ENCODE assay signal across 23 cellular contexts in the genomic region with DNA sequence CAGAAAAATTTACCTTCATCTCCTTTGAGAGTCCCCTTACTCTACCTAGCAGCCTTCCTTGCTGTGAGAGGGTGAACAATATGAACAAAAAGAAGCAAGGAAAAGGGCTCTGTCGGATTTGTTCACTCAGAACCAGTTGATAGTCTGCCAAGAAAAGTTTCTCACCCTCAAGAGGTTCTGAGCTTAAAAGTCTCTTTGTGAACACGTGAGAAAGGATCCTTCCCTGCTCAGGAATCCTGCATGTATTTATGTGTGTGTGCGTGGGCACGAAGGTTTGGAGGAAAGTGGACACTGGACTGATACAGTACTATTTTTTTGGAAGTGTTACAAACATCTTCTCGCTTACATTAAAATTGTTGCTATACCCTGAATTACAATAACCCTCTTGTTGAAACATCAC.
DNase-seq lines count a peak whose midpoint lies in the region; ATAC-seq and TF ChIP-seq lines count a peak whose summit lies in the region.
"Had no signal": no experiment of that assay in that cellular context is flagged by ENCODE, and none has a peak within 500 bp of the region (broad histone marks: within the 10 kb centered on the region; RNA-seq: fewer than 3 reads in every experiment).

No MANE protein-coding gene starts in this region.

- ATAC-seq in HG03196 (IDR thresholded peaks at IDR 0.05; ENCODE audit: unreplicated experiment) (no peak), HG02840 (IDR thresholded peaks at IDR 0.05; ENCODE audit: low FRiP score, unreplicated experiment) (no peak)
- ATAC-seq: activated CD8-positive, alpha-beta T cell treated with anti-CD3 and anti-CD28 coated beads, Interleukin-2, amount 10 ng/mL, durations not matched to agents 7 days and 5 days; effector memory CD8-positive, alpha-beta T cell had no signal

- no peaks in the 10 kb centered on the region for H3K4me1 ChIP-seq in endodermal cell (ENCODE audit: control insufficient read depth, insufficient read depth, low read length)

- TF ChIP-seq CTCF in endodermal cell (conservative IDR thresholded peaks at IDR 0.05), result no peak

- peak overlapping the region; percentile 34 for H3K27ac Mint-ChIP-seq in endodermal cell
- H3K27ac Mint-ChIP-seq: activated CD8-positive, alpha-beta T cell treated with anti-CD3 and anti-CD28 coated beads, Interleukin-2, amount 10 ng/mL, durations not matched to agents 7 days and 5 days; activated naive CD8-positive, alpha-beta T cell treated with anti-CD3 and anti-CD28 coated beads, Interleukin-2, amount 10 ng/mL, durations not matched to agents 7 days and 5 days; CD4-positive, alpha-beta memory T cell; effector memory CD8-positive, alpha-beta T cell; memory B cell had no signal

- DNase-seq in SK-MEL-5 (ENCODE audit: low read depth, low spot score), result peak; percentile 53
- DNase-seq in endodermal cell, result no peak
- DNase-seq in medulla oblongata (ENCODE audit: extremely low spot score), result peak; percentile 32
- DNase-seq in superior temporal gyrus (ENCODE audit: extremely low spot score), result peak; percentile 27
- no peak for DNase-seq in NCI-H69 (lab: John Stamatoyannopoulos, UW)
- DNase-seq: activated CD4-positive, CD25-positive, alpha-beta regulatory T cell treated with anti-CD3 and anti-CD28 coated beads, Interleukin-2, amount 50 U/mL, for 72 hours; activated CD8-positive, alpha-beta T cell treated with anti-CD3 and anti-CD28 coated beads, Interleukin-2, amount 10 ng/mL, durations not matched to agents 7 days and 5 days; activated effector memory CD4-positive, alpha-beta T cell treated with Interleukin-2 at 50 U/mL for 16 hours; activated naive CD8-positive, alpha-beta T cell treated with anti-CD3 and anti-CD28 coated beads, Interleukin-2, amount 10 ng/mL, durations not matched to agents 7 days and 5 days; activated T-cell treated with anti-CD3 and anti-CD28 coated beads for 4 hours; CD4-positive, alpha-beta memory T cell; effector memory CD8-positive, alpha-beta T cell; NCI-H1694; NCI-H526; stimulated activated CD4-positive, alpha-beta T cell treated with anti-CD3 and anti-CD28 coated beads, Interleukin-12 subunit alpha, Interleukin-12 subunit beta, amount 100 ng/mL, for 4 hours; stimulated activated CD4-positive, alpha-beta T cell treated with anti-CD3 and anti-CD28 coated beads, Interleukin-4, amount 100 ng/mL, for 24 hours; stimulated activated naive CD4-positive, alpha-beta T cell had no signal

- no peaks in the 10 kb centered on the region for H3K36me3 ChIP-seq in endodermal cell (ENCODE audit: control insufficient read depth, insufficient read depth, low read length)
- H3K36me3 ChIP-seq: thoracic aorta had no signal

- no peak overlapping the region for H3K27ac ChIP-seq in endodermal cell (ENCODE audit: low read depth, low read length)
- H3K27ac ChIP-seq: coronary artery, KMS-11, thoracic aorta had no signal

- no peak overlapping the region for H3K4me3 Mint-ChIP-seq in endodermal cell
- H3K4me3 Mint-ChIP-seq: activated CD8-positive, alpha-beta T cell treated with anti-CD3 and anti-CD28 coated beads, Interleukin-2, amount 10 ng/mL, durations not matched to agents 7 days and 5 days; activated naive CD8-positive, alpha-beta T cell treated with anti-CD3 and anti-CD28 coated beads, Interleukin-2, amount 10 ng/mL, durations not matched to agents 7 days and 5 days; CD4-positive, alpha-beta memory T cell; effector memory CD8-positive, alpha-beta T cell; memory B cell had no signal

- no peak overlapping the region for H3K4me3 ChIP-seq in endodermal cell (ENCODE audit: low read length)
- H3K4me3 ChIP-seq: coronary artery, thoracic aorta had no signal

- peaks cover 3% of the 10 kb centered on the region for H3K9me3 Mint-ChIP-seq in endodermal cell
- H3K9me3 Mint-ChIP-seq: activated naive CD8-positive, alpha-beta T cell treated with anti-CD3 and anti-CD28 coated beads, Interleukin-2, amount 10 ng/mL, durations not matched to agents 7 days and 5 days; CD4-positive, alpha-beta memory T cell; effector memory CD8-positive, alpha-beta T cell had no signal

- peaks cover 21% of the 10 kb centered on the region for H3K4me1 Mint-ChIP-seq in endodermal cell
- H3K4me1 Mint-ChIP-seq: activated naive CD8-positive, alpha-beta T cell treated with anti-CD3 and anti-CD28 coated beads, Interleukin-2, amount 10 ng/mL, durations not matched to agents 7 days and 5 days; CD4-positive, alpha-beta memory T cell; memory B cell had no signal

- in situ Hi-C loops in SK-MEL-5 (cut with HindIII; ENCODE audit: low pct_unique_long_range_greater_than_20kb, low sequenced_read_pairs), result no loop called here

- H3K27me3 ChIP-seq in endodermal cell (ENCODE audit: control insufficient read depth, insufficient read depth, low read length, poor library complexity, severe bottlenecking), result no peaks in the 10 kb centered on the region

- H3K9me3 ChIP-seq in endodermal cell (ENCODE audit: control insufficient read depth, low read length), result no peaks in the 10 kb centered on the region
- H3K9me3 ChIP-seq: thoracic aorta had no signal

- H3K27me3 Mint-ChIP-seq in endodermal cell (ENCODE audit: insufficient read depth), result peaks cover 33% of the 10 kb centered on the region

- H3K36me3 Mint-ChIP-seq in endodermal cell (ENCODE audit: low read depth), result no peaks in the 10 kb centered on the region
- H3K36me3 Mint-ChIP-seq: activated naive CD8-positive, alpha-beta T cell treated with anti-CD3 and anti-CD28 coated beads, Interleukin-2, amount 10 ng/mL, durations not matched to agents 7 days and 5 days; CD4-positive, alpha-beta memory T cell; memory B cell had no signal

- no peak overlapping the region for H3K9ac ChIP-seq in endodermal cell (ENCODE audit: extremely low read depth, low read length, poor library complexity, severe bottlenecking)
- H3K9ac ChIP-seq: KMS-11 had no signal

- WGBS in endodermal cell (ENCODE audit: insufficient coverage in 1 of 2, insufficient read length in 1 of 2), 2 experiments, result 85 to 89% methylated on average over 4 to 5 of the region's 5 CpGs

Comparison
In these comparisons a context has a peak if more than half of its experiments do, and no peak if none do; other contexts are left out.
1. DNase-seq: peak in SK-MEL-5 (single experiment), medulla oblongata (single experiment) and superior temporal gyrus (single experiment); none in endodermal cell (single experiment) and NCI-H69 (single experiment).